In the genomic region with DNA sequence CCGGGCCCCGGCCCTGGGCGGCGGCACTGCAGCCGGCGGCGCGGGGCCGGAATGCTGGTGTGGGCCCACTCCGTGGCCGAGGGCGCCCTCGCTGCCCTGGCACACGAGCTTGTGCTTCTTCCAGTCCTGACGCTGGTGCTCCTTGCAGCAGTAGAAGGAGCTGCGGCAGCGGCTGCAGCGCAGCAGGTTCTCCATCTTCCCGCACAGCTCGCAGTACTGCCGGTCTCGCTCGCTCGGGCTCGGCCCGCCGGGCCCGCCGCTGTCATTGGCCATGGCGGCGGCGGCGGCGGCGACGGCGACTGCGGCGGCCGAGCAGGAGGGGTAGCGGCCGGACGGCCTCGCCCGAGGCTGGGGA, we compare ENCODE assay signal across 1 cellular context.
A peak's percentile ranks its signal among the peaks of the same experiment; 100 is the strongest.
TF ChIP-seq lines count a peak whose summit lies in the region.

No MANE protein-coding gene starts in this region.

TF ChIP-seq in HepG2, 621 proteins besides CTCF, POLR2A, EP300 and RAD21 (continued from another document):
- TF ChIP-seq KIAA2018 (CRISPR knock-in tag; IDR thresholded peaks at IDR 0.05; ENCODE audit: borderline replicate concordance): no peak
- no peak for TF ChIP-seq HOXD1 (CRISPR knock-in tag; IDR thresholded peaks at IDR 0.05)
- no peak for TF ChIP-seq CHD4 (IDR thresholded peaks at IDR 0.05; ENCODE audit: borderline replicate concordance, low read length)
- TF ChIP-seq EHMT2 (IDR thresholded peaks at IDR 0.05; ENCODE audit: borderline replicate concordance, low read depth, low read length): no peak
- no peak for TF ChIP-seq ZNF691 (CRISPR knock-in tag; IDR thresholded peaks at IDR 0.05; ENCODE audit: borderline replicate concordance, low read depth)
- no peak for TF ChIP-seq ZNF3 (CRISPR knock-in tag; IDR thresholded peaks at IDR 0.05)
- TF ChIP-seq ZBTB20 (CRISPR knock-in tag; IDR thresholded peaks at IDR 0.05; ENCODE audit: borderline replicate concordance, low read depth): no peak
- TF ChIP-seq FOSL2 (CRISPR knock-in tag; IDR thresholded peaks at IDR 0.05): no peak
- TF ChIP-seq MAFG (CRISPR knock-in tag; IDR thresholded peaks at IDR 0.05): no peak
- TF ChIP-seq HMG20A (CRISPR knock-in tag; IDR thresholded peaks at IDR 0.05; ENCODE audit: borderline replicate concordance): no peak
- TF ChIP-seq, protein P1, sequence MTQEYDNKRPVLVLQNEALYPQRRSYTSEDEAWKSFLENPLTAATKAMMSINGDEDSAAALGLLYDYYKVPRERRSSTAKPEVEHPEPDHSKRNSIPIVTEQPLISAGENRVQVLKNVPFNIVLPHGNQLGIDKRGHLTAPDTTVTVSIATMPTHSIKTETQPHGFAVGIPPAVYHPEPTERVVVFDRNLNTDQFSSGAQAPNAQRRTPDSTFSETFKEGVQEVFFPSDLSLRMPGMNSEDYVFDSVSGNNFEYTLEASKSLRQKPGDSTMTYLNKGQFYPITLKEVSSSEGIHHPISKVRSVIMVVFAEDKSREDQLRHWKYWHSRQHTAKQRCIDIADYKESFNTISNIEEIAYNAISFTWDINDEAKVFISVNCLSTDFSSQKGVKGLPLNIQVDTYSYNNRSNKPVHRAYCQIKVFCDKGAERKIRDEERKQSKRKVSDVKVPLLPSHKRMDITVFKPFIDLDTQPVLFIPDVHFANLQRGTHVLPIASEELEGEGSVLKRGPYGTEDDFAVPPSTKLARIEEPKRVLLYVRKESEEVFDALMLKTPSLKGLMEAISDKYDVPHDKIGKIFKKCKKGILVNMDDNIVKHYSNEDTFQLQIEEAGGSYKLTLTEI (CRISPR knock-in tag; conservative IDR thresholded peaks at IDR 0.05): no peak
- no peak for TF ChIP-seq NFKBIZ (CRISPR knock-in tag; IDR thresholded peaks at IDR 0.05)
- no peak for TF ChIP-seq ZNF354B (CRISPR knock-in tag; IDR thresholded peaks at IDR 0.05)
- TF ChIP-seq ZNF34 (CRISPR knock-in tag; IDR thresholded peaks at IDR 0.05; ENCODE audit: borderline replicate concordance): no peak
- TF ChIP-seq, protein P2, sequence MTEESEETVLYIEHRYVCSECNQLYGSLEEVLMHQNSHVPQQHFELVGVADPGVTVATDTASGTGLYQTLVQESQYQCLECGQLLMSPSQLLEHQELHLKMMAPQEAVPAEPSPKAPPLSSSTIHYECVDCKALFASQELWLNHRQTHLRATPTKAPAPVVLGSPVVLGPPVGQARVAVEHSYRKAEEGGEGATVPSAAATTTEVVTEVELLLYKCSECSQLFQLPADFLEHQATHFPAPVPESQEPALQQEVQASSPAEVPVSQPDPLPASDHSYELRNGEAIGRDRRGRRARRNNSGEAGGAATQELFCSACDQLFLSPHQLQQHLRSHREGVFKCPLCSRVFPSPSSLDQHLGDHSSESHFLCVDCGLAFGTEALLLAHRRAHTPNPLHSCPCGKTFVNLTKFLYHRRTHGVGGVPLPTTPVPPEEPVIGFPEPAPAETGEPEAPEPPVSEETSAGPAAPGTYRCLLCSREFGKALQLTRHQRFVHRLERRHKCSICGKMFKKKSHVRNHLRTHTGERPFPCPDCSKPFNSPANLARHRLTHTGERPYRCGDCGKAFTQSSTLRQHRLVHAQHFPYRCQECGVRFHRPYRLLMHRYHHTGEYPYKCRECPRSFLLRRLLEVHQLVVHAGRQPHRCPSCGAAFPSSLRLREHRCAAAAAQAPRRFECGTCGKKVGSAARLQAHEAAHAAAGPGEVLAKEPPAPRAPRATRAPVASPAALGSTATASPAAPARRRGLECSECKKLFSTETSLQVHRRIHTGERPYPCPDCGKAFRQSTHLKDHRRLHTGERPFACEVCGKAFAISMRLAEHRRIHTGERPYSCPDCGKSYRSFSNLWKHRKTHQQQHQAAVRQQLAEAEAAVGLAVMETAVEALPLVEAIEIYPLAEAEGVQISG (CRISPR knock-in tag; IDR thresholded peaks at IDR 0.05): no peak
- TF ChIP-seq ZNF329 (CRISPR knock-in tag; IDR thresholded peaks at IDR 0.05; ENCODE audit: low read depth): 0 out of 2 replicates have a peak, but pooled peaks have one; percentile 14
- no peak for TF ChIP-seq ZBTB10 (CRISPR knock-in tag; IDR thresholded peaks at IDR 0.05; ENCODE audit: borderline replicate concordance)
- no peak for TF ChIP-seq IRF2 (CRISPR knock-in tag; IDR thresholded peaks at IDR 0.05)
- TF ChIP-seq ZNF234 (CRISPR knock-in tag; conservative IDR thresholded peaks at IDR 0.05): no peak
- TF ChIP-seq HNRNPUL1 (IDR thresholded peaks at IDR 0.05; ENCODE audit: low read depth, low read length): no peak
- no peak for TF ChIP-seq ZNF460 (CRISPR knock-in tag; IDR thresholded peaks at IDR 0.05; ENCODE audit: borderline replicate concordance)
- no peak for TF ChIP-seq NFE2L2 (IDR thresholded peaks at IDR 0.05; ENCODE audit: low read length)
- no peak for TF ChIP-seq ZNF317 (CRISPR knock-in tag; IDR thresholded peaks at IDR 0.05)
- TF ChIP-seq ZIK1 (CRISPR knock-in tag; IDR thresholded peaks at IDR 0.05; ENCODE audit: borderline replicate concordance, low read depth): peak; percentile 53; the same call in 1 of the 2 replicates
- TF ChIP-seq, protein P3, sequence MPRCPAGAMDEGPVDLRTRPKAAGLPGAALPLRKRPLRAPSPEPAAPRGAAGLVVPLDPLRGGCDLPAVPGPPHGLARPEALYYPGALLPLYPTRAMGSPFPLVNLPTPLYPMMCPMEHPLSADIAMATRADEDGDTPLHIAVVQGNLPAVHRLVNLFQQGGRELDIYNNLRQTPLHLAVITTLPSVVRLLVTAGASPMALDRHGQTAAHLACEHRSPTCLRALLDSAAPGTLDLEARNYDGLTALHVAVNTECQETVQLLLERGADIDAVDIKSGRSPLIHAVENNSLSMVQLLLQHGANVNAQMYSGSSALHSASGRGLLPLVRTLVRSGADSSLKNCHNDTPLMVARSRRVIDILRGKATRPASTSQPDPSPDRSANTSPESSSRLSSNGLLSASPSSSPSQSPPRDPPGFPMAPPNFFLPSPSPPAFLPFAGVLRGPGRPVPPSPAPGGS (CRISPR knock-in tag; IDR thresholded peaks at IDR 0.05): no peak
- TF ChIP-seq ZNF513 (CRISPR knock-in tag; conservative IDR thresholded peaks at IDR 0.05): no peak
- TF ChIP-seq ZNF589 (CRISPR knock-in tag; conservative IDR thresholded peaks at IDR 0.05): no peak
- no peak for TF ChIP-seq HNF4G (IDR thresholded peaks at IDR 0.05; ENCODE audit: borderline replicate concordance, low read depth, low read length)
- TF ChIP-seq HNF4G (CRISPR knock-in tag; IDR thresholded peaks at IDR 0.05; ENCODE audit: borderline replicate concordance, low read depth): no peak
- no peak for TF ChIP-seq SALL2 (CRISPR knock-in tag; IDR thresholded peaks at IDR 0.05)
